Comparison of ENCODE assay signal across 1 cellular context in the genomic region with DNA sequence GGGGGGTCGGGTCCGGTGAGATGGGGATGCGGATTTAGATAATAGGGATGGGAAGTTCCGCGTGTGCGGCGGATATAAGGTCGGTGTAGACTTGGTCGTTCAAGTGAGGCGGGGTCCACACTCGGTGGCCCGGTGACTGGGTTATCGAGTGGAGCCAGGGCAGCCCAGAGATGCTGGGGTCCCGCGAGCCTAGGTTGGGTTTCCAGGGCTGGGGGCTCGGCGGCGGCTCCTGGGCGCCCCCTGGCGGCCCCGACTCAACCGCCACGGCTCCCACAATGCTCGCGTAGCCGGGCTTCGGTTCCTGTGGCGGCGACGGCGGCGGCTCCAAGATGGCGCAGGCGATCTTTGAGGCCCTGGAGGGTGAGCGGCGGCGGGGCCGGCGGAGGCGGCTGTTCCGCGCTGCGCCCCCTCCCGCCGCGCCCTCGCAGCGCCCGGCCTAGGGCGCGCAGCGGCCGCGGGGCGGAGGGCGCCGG.
TF ChIP-seq lines count a peak whose summit lies in the region.

Gene ZNF341 (plus strand): TSS at position 304 of the 473 bp plus-strand sequence. CDS start 26 bp downstream, at position 330.

TF ChIP-seq in HEK293, 187 proteins besides CTCF, POLR2A, EP300 and RAD21 (continued from another document):
- TF ChIP-seq ZNF518A (tag by site-specific recombination; conservative IDR thresholded peaks at IDR 0.05; ENCODE audit: low read depth) (no peak), ZBTB6 (tag by site-specific recombination; IDR thresholded peaks at IDR 0.05) (no peak), ZNF121 (tag by site-specific recombination; IDR thresholded peaks at IDR 0.05) (no peak), BCL11B (tag by site-specific recombination; IDR thresholded peaks at IDR 0.05; ENCODE audit: low read depth) (no peak), ZNF335 (tag by site-specific recombination; conservative IDR thresholded peaks at IDR 0.05) (peak; percentile 83), KLF8 (tag by site-specific recombination; IDR thresholded peaks at IDR 0.05) (no peak), KLF10 (tag by site-specific recombination; IDR thresholded peaks at IDR 0.05) (no peak; the same call in 1 of the 2 replicates), ZNF223 (tag by site-specific recombination; IDR thresholded peaks at IDR 0.05) (no peak)
TF ChIP-seq in HEK293: peak in this region for 32.
